2 cellular contexts compared by ENCODE assay signal in the genomic region with DNA sequence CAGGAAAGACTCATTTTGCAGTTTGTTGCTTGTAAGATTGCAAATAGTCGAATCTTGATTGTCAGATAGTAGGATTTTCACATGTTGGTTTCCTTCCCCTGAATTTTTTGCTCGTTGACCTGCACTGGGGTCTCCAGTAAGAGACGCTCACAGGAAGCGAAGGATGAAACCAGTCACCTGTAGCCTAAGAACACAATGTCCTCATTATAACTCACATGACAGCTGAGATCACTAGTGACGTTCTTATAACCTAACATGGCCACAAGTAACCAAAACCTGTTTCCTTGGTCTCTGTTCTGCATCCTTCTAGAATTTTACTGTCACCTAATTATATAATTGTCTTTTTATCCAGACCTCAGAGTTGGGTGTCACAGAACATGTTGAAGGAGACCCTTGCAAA.
TF ChIP-seq lines count a peak whose summit lies in the region.

No MANE protein-coding gene starts in this region.

TF ChIP-seq in HepG2, 621 proteins besides CTCF, POLR2A, EP300 and RAD21 (continued from another document):
- TF ChIP-seq JUNB (CRISPR knock-in tag; IDR thresholded peaks at IDR 0.05; ENCODE audit: borderline replicate concordance) (no peak), ZNF256 (CRISPR knock-in tag; conservative IDR thresholded peaks at IDR 0.05) (no peak), PITX1 (CRISPR knock-in tag; IDR thresholded peaks at IDR 0.05) (no peak), ZNF619 (CRISPR knock-in tag; IDR thresholded peaks at IDR 0.05) (no peak), ATM (IDR thresholded peaks at IDR 0.05; ENCODE audit: borderline replicate concordance) (no peak)
- TF ChIP-seq, protein P1, sequence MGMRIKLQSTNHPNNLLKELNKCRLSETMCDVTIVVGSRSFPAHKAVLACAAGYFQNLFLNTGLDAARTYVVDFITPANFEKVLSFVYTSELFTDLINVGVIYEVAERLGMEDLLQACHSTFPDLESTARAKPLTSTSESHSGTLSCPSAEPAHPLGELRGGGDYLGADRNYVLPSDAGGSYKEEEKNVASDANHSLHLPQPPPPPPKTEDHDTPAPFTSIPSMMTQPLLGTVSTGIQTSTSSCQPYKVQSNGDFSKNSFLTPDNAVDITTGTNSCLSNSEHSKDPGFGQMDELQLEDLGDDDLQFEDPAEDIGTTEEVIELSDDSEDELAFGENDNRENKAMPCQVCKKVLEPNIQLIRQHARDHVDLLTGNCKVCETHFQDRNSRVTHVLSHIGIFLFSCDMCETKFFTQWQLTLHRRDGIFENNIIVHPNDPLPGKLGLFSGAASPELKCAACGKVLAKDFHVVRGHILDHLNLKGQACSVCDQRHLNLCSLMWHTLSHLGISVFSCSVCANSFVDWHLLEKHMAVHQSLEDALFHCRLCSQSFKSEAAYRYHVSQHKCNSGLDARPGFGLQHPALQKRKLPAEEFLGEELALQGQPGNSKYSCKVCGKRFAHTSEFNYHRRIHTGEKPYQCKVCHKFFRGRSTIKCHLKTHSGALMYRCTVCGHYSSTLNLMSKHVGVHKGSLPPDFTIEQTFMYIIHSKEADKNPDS (CRISPR knock-in tag; IDR thresholded peaks at IDR 0.05): no peak
- TF ChIP-seq, protein P2, sequence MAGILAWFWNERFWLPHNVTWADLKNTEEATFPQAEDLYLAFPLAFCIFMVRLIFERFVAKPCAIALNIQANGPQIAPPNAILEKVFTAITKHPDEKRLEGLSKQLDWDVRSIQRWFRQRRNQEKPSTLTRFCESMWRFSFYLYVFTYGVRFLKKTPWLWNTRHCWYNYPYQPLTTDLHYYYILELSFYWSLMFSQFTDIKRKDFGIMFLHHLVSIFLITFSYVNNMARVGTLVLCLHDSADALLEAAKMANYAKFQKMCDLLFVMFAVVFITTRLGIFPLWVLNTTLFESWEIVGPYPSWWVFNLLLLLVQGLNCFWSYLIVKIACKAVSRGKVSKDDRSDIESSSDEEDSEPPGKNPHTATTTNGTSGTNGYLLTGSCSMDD (CRISPR knock-in tag; IDR thresholded peaks at IDR 0.05): no peak

TF ChIP-seq in GM12878, 131 proteins besides CTCF, POLR2A, EP300 and RAD21 (continued from another document):
- TF ChIP-seq, protein P3, sequence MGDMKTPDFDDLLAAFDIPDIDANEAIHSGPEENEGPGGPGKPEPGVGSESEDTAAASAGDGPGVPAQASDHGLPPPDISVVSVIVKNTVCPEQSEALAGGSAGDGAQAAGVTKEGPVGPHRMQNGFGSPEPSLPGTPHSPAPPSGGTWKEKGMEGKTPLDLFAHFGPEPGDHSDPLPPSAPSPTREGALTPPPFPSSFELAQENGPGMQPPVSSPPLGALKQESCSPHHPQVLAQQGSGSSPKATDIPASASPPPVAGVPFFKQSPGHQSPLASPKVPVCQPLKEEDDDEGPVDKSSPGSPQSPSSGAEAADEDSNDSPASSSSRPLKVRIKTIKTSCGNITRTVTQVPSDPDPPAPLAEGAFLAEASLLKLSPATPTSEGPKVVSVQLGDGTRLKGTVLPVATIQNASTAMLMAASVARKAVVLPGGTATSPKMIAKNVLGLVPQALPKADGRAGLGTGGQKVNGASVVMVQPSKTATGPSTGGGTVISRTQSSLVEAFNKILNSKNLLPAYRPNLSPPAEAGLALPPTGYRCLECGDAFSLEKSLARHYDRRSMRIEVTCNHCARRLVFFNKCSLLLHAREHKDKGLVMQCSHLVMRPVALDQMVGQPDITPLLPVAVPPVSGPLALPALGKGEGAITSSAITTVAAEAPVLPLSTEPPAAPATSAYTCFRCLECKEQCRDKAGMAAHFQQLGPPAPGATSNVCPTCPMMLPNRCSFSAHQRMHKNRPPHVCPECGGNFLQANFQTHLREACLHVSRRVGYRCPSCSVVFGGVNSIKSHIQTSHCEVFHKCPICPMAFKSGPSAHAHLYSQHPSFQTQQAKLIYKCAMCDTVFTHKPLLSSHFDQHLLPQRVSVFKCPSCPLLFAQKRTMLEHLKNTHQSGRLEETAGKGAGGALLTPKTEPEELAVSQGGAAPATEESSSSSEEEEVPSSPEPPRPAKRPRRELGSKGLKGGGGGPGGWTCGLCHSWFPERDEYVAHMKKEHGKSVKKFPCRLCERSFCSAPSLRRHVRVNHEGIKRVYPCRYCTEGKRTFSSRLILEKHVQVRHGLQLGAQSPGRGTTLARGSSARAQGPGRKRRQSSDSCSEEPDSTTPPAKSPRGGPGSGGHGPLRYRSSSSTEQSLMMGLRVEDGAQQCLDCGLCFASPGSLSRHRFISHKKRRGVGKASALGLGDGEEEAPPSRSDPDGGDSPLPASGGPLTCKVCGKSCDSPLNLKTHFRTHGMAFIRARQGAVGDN (IDR thresholded peaks at IDR 0.05): no peak
- TF ChIP-seq, protein P4, sequence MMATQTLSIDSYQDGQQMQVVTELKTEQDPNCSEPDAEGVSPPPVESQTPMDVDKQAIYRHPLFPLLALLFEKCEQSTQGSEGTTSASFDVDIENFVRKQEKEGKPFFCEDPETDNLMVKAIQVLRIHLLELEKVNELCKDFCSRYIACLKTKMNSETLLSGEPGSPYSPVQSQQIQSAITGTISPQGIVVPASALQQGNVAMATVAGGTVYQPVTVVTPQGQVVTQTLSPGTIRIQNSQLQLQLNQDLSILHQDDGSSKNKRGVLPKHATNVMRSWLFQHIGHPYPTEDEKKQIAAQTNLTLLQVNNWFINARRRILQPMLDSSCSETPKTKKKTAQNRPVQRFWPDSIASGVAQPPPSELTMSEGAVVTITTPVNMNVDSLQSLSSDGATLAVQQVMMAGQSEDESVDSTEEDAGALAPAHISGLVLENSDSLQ (IDR thresholded peaks at IDR 0.05): no peak
- TF ChIP-seq SMARCA5 (IDR thresholded peaks at IDR 0.05) (no peak), BACH1 (IDR thresholded peaks at IDR 0.05; ENCODE audit: borderline replicate concordance) (no peak), BMI1 (IDR thresholded peaks at IDR 0.05; ENCODE audit: borderline replicate concordance) (no peak)
- TF ChIP-seq, protein P5, sequence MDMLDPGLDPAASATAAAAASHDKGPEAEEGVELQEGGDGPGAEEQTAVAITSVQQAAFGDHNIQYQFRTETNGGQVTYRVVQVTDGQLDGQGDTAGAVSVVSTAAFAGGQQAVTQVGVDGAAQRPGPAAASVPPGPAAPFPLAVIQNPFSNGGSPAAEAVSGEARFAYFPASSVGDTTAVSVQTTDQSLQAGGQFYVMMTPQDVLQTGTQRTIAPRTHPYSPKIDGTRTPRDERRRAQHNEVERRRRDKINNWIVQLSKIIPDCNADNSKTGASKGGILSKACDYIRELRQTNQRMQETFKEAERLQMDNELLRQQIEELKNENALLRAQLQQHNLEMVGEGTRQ (IDR thresholded peaks at IDR 0.05; ENCODE audit: borderline replicate concordance, low read depth, low read length): no peak
